12 cellular contexts compared by ENCODE assay signal in genomic region chr19:8333771-8334457, GRCh38. TPM values are rescaled to one million over a fixed set of nuclear protein-coding genes. Genes with fewer than 3 reads are reported as not detected.
DNase-seq lines count a peak whose midpoint lies in the region; ATAC-seq, FAIRE-seq and TF ChIP-seq lines count a peak whose summit lies in the region.
"Had no signal": no experiment of that assay in that cellular context is flagged by ENCODE, and none has a peak within 500 bp of the region (broad histone marks: within the 10 kb centered on the region; RNA-seq: fewer than 3 reads in every experiment).

No MANE protein-coding gene starts in this region.

- H3K4me2 ChIP-seq in PC-3 (ENCODE audit: low read length) = peak overlapping the region; percentile 92

- H3K4me3 ChIP-seq in A673 (ENCODE audit: low read depth, low read length, poor library complexity, severe bottlenecking) (peak overlapping the region; percentile 4), PC-3 (ENCODE audit: low read length) (peak overlapping the region; percentile 66)
- H3K4me3 ChIP-seq: body of pancreas had no signal

- POLR2A ChIA-PET in A673 (lab: Charles Lee; ENCODE audit: low non-redundant PET) (interaction anchor here (0.6 kb wide), 1 partner anchor 175 kb away, joined by 6 read pairs; no protein-coding TSS in a partner anchor), PC-3 (lab: Charles Lee; ENCODE audit: unreplicated experiment) (no interaction called here)

- TF ChIP-seq CTCF in A673 (conservative IDR thresholded peaks at IDR 0.05; ENCODE audit: low read depth, low read length) = no peak
- TF ChIP-seq CTCF in PC-3 (conservative IDR thresholded peaks at IDR 0.05; ENCODE audit: low read depth, low read length) = no peak

- no peak overlapping the region for H3K27ac ChIP-seq in A673 (ENCODE audit: low read depth, low read length, poor library complexity, severe bottlenecking)
- H3K27ac ChIP-seq in PC-3 (ENCODE audit: low read length) = no peak overlapping the region
- H3K27ac ChIP-seq: body of pancreas had no signal

- no peaks in the 10 kb centered on the region for H3K9me2 ChIP-seq in PC-3 (replicated peaks; ENCODE audit: low read length)

- BruUV-seq in A673 (replicated peaks; lab: Mats Ljungman, UMichigan) = no TSS peak
- BruUV-seq in PC-3 (replicated peaks; lab: Mats Ljungman, UMichigan) = no TSS peak

- ATAC-seq in PC-3 = peak; percentile 6; the same call in 1 of the 2 replicates

- DNase-seq in A673 (ENCODE audit: low spot score) = no peak
- DNase-seq in PC-3 = no peak
- DNase-seq in iPS-NIHi11 (ENCODE audit: low spot score) = peak; percentile 57
- DNase-seq in HTR-8/SVneo (ENCODE audit: insufficient read length, low spot score) = no peak
- DNase-seq in NAMALWA (ENCODE audit: low spot score) = no peak
- no peak for DNase-seq in foreskin melanocyte
- DNase-seq in middle frontal gyrus (ENCODE audit: extremely low spot score, low spot score) = no peak
- DNase-seq: body of pancreas, KBM-7, midbrain, NCI-H774 had no signal

- no peaks in the 10 kb centered on the region for H4K20me1 ChIP-seq in PC-3 (ENCODE audit: low read length)

- H3K9ac ChIP-seq in ES-I3 (ENCODE audit: low read depth, low read length) = peak overlapping the region; percentile 59; the same call in 1 of the 2 replicates
- H3K9ac ChIP-seq in PC-3 (ENCODE audit: low read length) = no peak overlapping the region

- intact Hi-C loops in A673 (cut with micrococcal nuclease; ENCODE audit: unreplicated experiment) (no loop called here), PC-3 (cut with micrococcal nuclease) (no loop called here)

- H2AFZ ChIP-seq in PC-3 (ENCODE audit: low read length) = peak overlapping the region; percentile 87

- H3K27me3 ChIP-seq in A673 (replicated peaks; ENCODE audit: insufficient read depth, low read depth, low read length, poor library complexity) (peaks cover 25% of the 10 kb centered on the region), PC-3 (ENCODE audit: low read length) (peaks cover 22% of the 10 kb centered on the region)

- no peaks in the 10 kb centered on the region for H3K36me3 ChIP-seq in A673 (ENCODE audit: insufficient read depth, low read length, poor library complexity, severe bottlenecking)
- H3K36me3 ChIP-seq in ES-I3 (ENCODE audit: insufficient read depth, low read length) = no peaks in the 10 kb centered on the region
- H3K36me3 ChIP-seq in PC-3 (ENCODE audit: low read depth, low read length) = no peaks in the 10 kb centered on the region

- no peaks in the 10 kb centered on the region for H3K4me1 ChIP-seq in A673 (ENCODE audit: insufficient read depth, low read length, poor library complexity, severe bottlenecking)
- H3K4me1 ChIP-seq in ES-I3 (ENCODE audit: insufficient read depth, low read length) = peaks cover under 1% of the 10 kb centered on the region; the same call in 1 of the 2 replicates
- peaks cover 11% of the 10 kb centered on the region; the same call in 1 of the 2 replicates for H3K4me1 ChIP-seq in PC-3 (ENCODE audit: insufficient read depth, low read length)

- FAIRE-seq in HTR-8/SVneo (lab: Jason Lieb, UNC) = no peak

- H3K9me3 ChIP-seq in A673 (ENCODE audit: low read depth, low read length, poor library complexity, severe bottlenecking) (no peaks in the 10 kb centered on the region), ES-I3 (ENCODE audit: control insufficient read depth, insufficient read depth, low read length) (no peaks in the 10 kb centered on the region), PC-3 (ENCODE audit: low read length) (no peaks in the 10 kb centered on the region)
- H3K9me3 ChIP-seq: body of pancreas had no signal

- no peaks in the 10 kb centered on the region for H3F3A ChIP-seq in PC-3 (ENCODE audit: low read length, unreplicated experiment)

- no peaks in the 10 kb centered on the region for H3K79me2 ChIP-seq in PC-3 (ENCODE audit: low read length)

- CTCF ChIA-PET in A673 (lab: Charles Lee) (no interaction called here), PC-3 (lab: Charles Lee) (interaction anchor here (0.6 kb wide), 1 partner anchor 56 kb away, joined by 12 read pairs; the partner anchor contains the start of gene RAB11B)

RNA-seq across cellular contexts. Expression of gene KANK3, which starts 9.1 kb away (rescaled TPM):
- total RNA-seq in A673 (2021) (0.73 and 1.1 TPM in 2 replicates), PC-3 (2014; rRNA removed) (0.81 and 0.87 TPM in 2 replicates)

RNA-seq across cellular contexts. Expression of gene RPS28, which starts 12.6 kb away (rescaled TPM):
- 1,301 and 1,324 TPM in 2 replicates for total RNA-seq in A673 (2021)
- total RNA-seq in PC-3 (2014; rRNA removed) = 2,594 and 2,746 TPM in 2 replicates

RNA-seq across cellular contexts. Expression of gene NDUFA7, which starts 12.7 kb away (rescaled TPM):
- 70.2 and 83.5 TPM in 2 replicates for total RNA-seq in A673 (2021)
- 98.5 and 144 TPM in 2 replicates for total RNA-seq in PC-3 (2014; rRNA removed)

RNA-seq across cellular contexts. Expression of gene CD320, which starts 25.8 kb away (rescaled TPM):
- total RNA-seq in A673 (2021) (121 and 135 TPM in 2 replicates), PC-3 (2014; rRNA removed) (217 and 221 TPM in 2 replicates)

RNA-seq across cellular contexts. Expression of gene ANGPTL4, which starts 30.0 kb away (rescaled TPM):
- total RNA-seq in A673 (2021) (1.1 and 1.7 TPM in 2 replicates), PC-3 (2014; rRNA removed) (6.7 and 10.7 TPM in 2 replicates)
